ENCODE assay signal across 26 cellular contexts in genomic region chr3:66178206-66178605, GRCh38.
"Had no signal": no experiment of that assay in that cellular context is flagged by ENCODE, and none has a peak within 500 bp of the region (broad histone marks: within the 10 kb centered on the region; RNA-seq: fewer than 3 reads in every experiment).

No MANE protein-coding gene starts in this region.

- H3K27me3 ChIP-seq: ascending aorta, breast epithelium, cardiac muscle cell, dorsolateral prefrontal cortex, esophagus muscularis mucosa, foreskin keratinocyte, gastrocnemius medialis had no signal

- H3K4me3 ChIP-seq: ascending aorta, breast epithelium, cardiac muscle cell, coronary artery, dorsolateral prefrontal cortex, esophagus muscularis mucosa, gastrocnemius medialis had no signal

- H3K4me1 ChIP-seq: breast epithelium, foreskin keratinocyte had no signal

- DNase-seq: activated CD4-positive, alpha-beta memory T cell treated with anti-CD3 and anti-CD28 coated beads, Interleukin-2, amount 10 ng/mL, durations not matched to agents 7 days and 5 days; activated CD4-positive, alpha-beta T cell treated with anti-CD3 and anti-CD28 coated beads for 1 hour; activated CD4-positive, alpha-beta T cell treated with anti-CD3 and anti-CD28 coated beads for 4 hours; activated CD4-positive, alpha-beta T cell treated with anti-CD3 and anti-CD28 coated beads, Interleukin-2, amount 10 ng/mL, durations not matched to agents 7 days and 5 days; activated CD4-positive, alpha-beta T cell treated with anti-CD3 and anti-CD28 coated beads, Interleukin-2, amount 50 U/mL, for 4 hours; activated CD8-positive, alpha-beta memory T cell treated with anti-CD3 and anti-CD28 coated beads, Interleukin-2, amount 50 U/mL, for 48 hours; activated gamma-delta T cell; activated naive CD4-positive, alpha-beta T cell; activated naive CD4-positive, alpha-beta T cell treated with anti-CD3 and anti-CD28 coated beads, Interleukin-2, amount 10 ng/mL, durations not matched to agents 7 days and 5 days; activated naive CD8-positive, alpha-beta T cell treated with anti-CD3 and anti-CD28 coated beads, Interleukin-2, amount 10 ng/mL, durations not matched to agents 7 days and 5 days; activated T-cell treated with anti-CD3 and anti-CD28 coated beads for 4 hours; activated T-cell treated with anti-CD3 and anti-CD28 coated beads, Interleukin-2, amount 50 U/mL, for 24 hours; activated T-cell treated with anti-CD3 and anti-CD28 coated beads, Interleukin-2, amount 50 U/mL, for 72 hours; dorsolateral prefrontal cortex; effector memory CD4-positive, alpha-beta T cell; endodermal cell; foreskin keratinocyte; gastrocnemius medialis; glutamatergic neuron; T-helper 2 cell had no signal

- ATAC-seq: activated naive CD4-positive, alpha-beta T cell treated with anti-CD3 and anti-CD28 coated beads, Interleukin-2, amount 50 U/mL, for 72 hours; activated T-cell treated with anti-CD3 and anti-CD28 coated beads, Interleukin-2, amount 50 U/mL, for 72 hours; foreskin keratinocyte; gastrocnemius medialis had no signal

- H3K36me3 ChIP-seq: ascending aorta, breast epithelium, cardiac muscle cell, esophagus muscularis mucosa, gastrocnemius medialis had no signal

- H3K9me3 ChIP-seq: ascending aorta, breast epithelium, esophagus muscularis mucosa, gastrocnemius medialis had no signal

- H3K27ac ChIP-seq: ascending aorta, breast epithelium, coronary artery, esophagus muscularis mucosa, foreskin keratinocyte, gastrocnemius medialis had no signal
